16 cellular contexts compared by ENCODE assay signal in genomic region chr9:93200989-93201339, GRCh38. TPM values are rescaled to one million over a fixed set of nuclear protein-coding genes. Genes with fewer than 3 reads are reported as not detected.
DNase-seq lines count a peak whose midpoint lies in the region; ATAC-seq, FAIRE-seq and TF ChIP-seq lines count a peak whose summit lies in the region.
"Had no signal": no experiment of that assay in that cellular context is flagged by ENCODE, and none has a peak within 500 bp of the region (broad histone marks: within the 10 kb centered on the region; RNA-seq: fewer than 3 reads in every experiment).

No MANE protein-coding gene starts in this region.

- peaks cover 0 to 94% (median 44%) of the 10 kb centered on the region in 12 donors for H3K4me1 ChIP-seq in heart left ventricle
- peaks cover 0 to 7% (median 3%) of the 10 kb centered on the region in 4 experiments; a peak in 3 of 7 replicates for H3K4me1 ChIP-seq in H1 (replicated peaks in 1 of 4; ENCODE audit: control insufficient read depth in 3 of 4, insufficient read depth in 4 of 4, low read length in 3 of 4)

- H3K27ac Mint-ChIP-seq in nephron (peak overlapping the region; percentile 69 to 88 (median 72)), type B pancreatic cell (peak overlapping the region; percentile 84)
- H3K27ac Mint-ChIP-seq: activated naive CD8-positive, alpha-beta T cell treated with anti-CD3 and anti-CD28 coated beads for 36 hours; natural killer cell treated with Interleukin-12 subunit alpha and Interleukin-12 subunit beta and Interleukin-15 and Interleukin-18, amount 100 ng/mL, for 72 hours had no signal

- H3K36me3 Mint-ChIP-seq in nephron (ENCODE audit: low read depth) (no peaks in the 10 kb centered on the region), type B pancreatic cell (peaks cover 9% of the 10 kb centered on the region)
- H3K36me3 Mint-ChIP-seq: activated naive CD8-positive, alpha-beta T cell treated with anti-CD3 and anti-CD28 coated beads for 36 hours; natural killer cell treated with Interleukin-12 subunit alpha and Interleukin-12 subunit beta and Interleukin-15 and Interleukin-18, amount 100 ng/mL, for 72 hours had no signal

- H3K4me1 Mint-ChIP-seq in nephron (peaks cover 65% of the 10 kb centered on the region), type B pancreatic cell (ENCODE audit: unreplicated experiment) (peaks cover 60% of the 10 kb centered on the region)

- H2BK120ac ChIP-seq in H1 (replicated peaks; ENCODE audit: low read depth, low read length), result no peak overlapping the region

- H3K9me3 Mint-ChIP-seq in nephron (no peaks in the 10 kb centered on the region), type B pancreatic cell (no peaks in the 10 kb centered on the region)
- H3K9me3 Mint-ChIP-seq: activated naive CD8-positive, alpha-beta T cell treated with anti-CD3 and anti-CD28 coated beads for 36 hours; central memory CD8-positive, alpha-beta T cell; natural killer cell treated with Interleukin-12 subunit alpha and Interleukin-12 subunit beta and Interleukin-15 and Interleukin-18, amount 100 ng/mL, for 72 hours had no signal

- no peak overlapping the region for H3K4me2 ChIP-seq in H1 (ENCODE audit: insufficient read depth in 1 of 2, low read depth in 2 of 2, low read length in 2 of 2)

- H3K4me3 ChIP-seq in heart left ventricle (no peak overlapping the region), H1 (ENCODE audit: extremely low read depth in 1 of 4, insufficient read depth in 2 of 4, low read depth in 3 of 4, low read length in 4 of 4) (no peak overlapping the region)
- H3K4me3 ChIP-seq: skin epidermis had no signal

- H3K14ac ChIP-seq in H1 (ENCODE audit: insufficient read length), result no peak overlapping the region

- no peak for TF ChIP-seq RAD21 in H1 (IDR thresholded peaks at IDR 0.05 in 1 of 2, conservative IDR thresholded peaks at IDR 0.05 in 1 of 2; ENCODE audit: low read depth in 2 of 2, low read length in 2 of 2)

- H3K9me3 ChIP-seq in heart left ventricle, result peaks cover 0 to 3% (median 0%) of the 10 kb centered on the region in 12 donors
- no peaks in the 10 kb centered on the region for H3K9me3 ChIP-seq in H1 (ENCODE audit: insufficient read depth in 2 of 2, low read depth in 1 of 2, low read length in 1 of 2)

- no peak for TF ChIP-seq EP300 in H1 (IDR thresholded peaks at IDR 0.05; ENCODE audit: borderline replicate concordance in 1 of 2, low read depth in 2 of 2, low read length in 2 of 2)

- H3K27ac ChIP-seq in heart left ventricle (peak overlapping the region in 11 of 12 donors; percentile 24 to 99 (median 74)), H1 (ENCODE audit: low read depth, low read length) (no peak overlapping the region)
- H3K27ac ChIP-seq: epithelial cell of prostate had no signal

- H3K27me3 ChIP-seq in heart left ventricle (no peaks in the 10 kb centered on the region), H1 (replicated peaks in 1 of 4; ENCODE audit: control insufficient read depth in 3 of 4, extremely low read depth in 1 of 4, insufficient read depth in 3 of 4, low read length in 3 of 4) (no peaks in the 10 kb centered on the region)

- DNase-seq in heart left ventricle, result peak in 1 of 5 donors; percentile 40
- DNase-seq in left ventricle myocardium superior, result no peak
- DNase-seq in H1 (ENCODE audit: low read depth in 1 of 2, low spot score in 2 of 2), result no peak
- DNase-seq in type B pancreatic cell (ENCODE audit: extremely low spot score, unreplicated experiment), result no peak
- no peak for DNase-seq in GM19238 (ENCODE audit: insufficient read length, low spot score)
- no peak for DNase-seq in HuH-7 (ENCODE audit: low spot score)
- DNase-seq: activated naive CD8-positive, alpha-beta T cell treated with anti-CD3 and anti-CD28 coated beads for 36 hours; NCI-H1105; NCI-H2171 treated with DMSO at 0.1 percent for 48 hours; stimulated activated naive CD4-positive, alpha-beta T cell had no signal

- peaks cover 0 to 60% of the 10 kb centered on the region in 2 experiments; a peak in 2 of 4 replicates for H3K79me2 ChIP-seq in H1 (ENCODE audit: control insufficient read depth in 1 of 2, insufficient read depth in 2 of 2, low read length in 2 of 2)

- POLR2A ChIA-PET in H1 (lab: Charles Lee; ENCODE audit: partially characterized antibody), result no interaction called here

- no peak overlapping the region for H2BK15ac ChIP-seq in H1 (ENCODE audit: low read length)

- no peak overlapping the region for H3K56ac ChIP-seq in H1 (replicated peaks; ENCODE audit: insufficient read length, low read depth, low read length)

- H4K20me1 ChIP-seq in H1 (replicated peaks in 1 of 2; ENCODE audit: control insufficient read depth in 1 of 2, insufficient read depth in 2 of 2, low read length in 2 of 2), result peaks cover 11 to 48% of the 10 kb centered on the region in 2 experiments

- intact Hi-C loops in heart left ventricle (cut with DNase I), result no loop called here
- intact Hi-C loops in left ventricle myocardium superior (cut with micrococcal nuclease), result no loop called here

- H3K9ac ChIP-seq in H1 (replicated peaks in 1 of 4; ENCODE audit: extremely low read depth in 1 of 4, low read depth in 3 of 4, low read length in 3 of 4), result no peak overlapping the region

- no peak overlapping the region for H3K4ac ChIP-seq in H1 (replicated peaks; ENCODE audit: insufficient read length, low read depth, low read length)

- no peak overlapping the region for H4K5ac ChIP-seq in H1 (ENCODE audit: insufficient read length, low read depth, low read length)

- H3K23ac ChIP-seq in H1 (ENCODE audit: insufficient read length), result no peak overlapping the region

- no peak for ATAC-seq in heart left ventricle
- ATAC-seq in left ventricle myocardium superior, result no peak
- no peak for ATAC-seq in GM21526 (IDR thresholded peaks at IDR 0.05; ENCODE audit: low FRiP score, unreplicated experiment)
- ATAC-seq: natural killer cell treated with Interleukin-12 subunit alpha and Interleukin-12 subunit beta and Interleukin-15 and Interleukin-18, amount 100 ng/mL, for 72 hours had no signal

- H3K27me3 Mint-ChIP-seq in nephron (ENCODE audit: low read depth), result peaks cover 13% of the 10 kb centered on the region
- no peaks in the 10 kb centered on the region for H3K27me3 Mint-ChIP-seq in type B pancreatic cell
- H3K27me3 Mint-ChIP-seq: activated naive CD8-positive, alpha-beta T cell treated with anti-CD3 and anti-CD28 coated beads for 36 hours; central memory CD8-positive, alpha-beta T cell had no signal

- no peak overlapping the region for H2BK20ac ChIP-seq in H1 (ENCODE audit: low read length)

- WGBS in heart left ventricle, 4 donors, result 37 to 88% (median 56%) methylated on average over 1 to 5 of the region's 5 CpGs
- 90% methylated on average over 5 of the region's 5 CpGs; no CpG with 5 or more reads in 1 of the 2 experiments for WGBS in H1 (ENCODE audit: extremely low coverage in 1 of 2, insufficient coverage in 1 of 2, insufficient read length in 1 of 2, insufficient replicate concordance in 2 of 2, low coverage in 1 of 2, low lambda C conversion rate in 2 of 2, missing lambda C conversion rate in 1 of 2), 2 experiments

- no peak overlapping the region for H2BK12ac ChIP-seq in H1 (ENCODE audit: low read depth, low read length)

- peak overlapping the region in 1 of 3 experiments; percentile 34 for H3K4me3 Mint-ChIP-seq in nephron
- no peak overlapping the region for H3K4me3 Mint-ChIP-seq in type B pancreatic cell
- H3K4me3 Mint-ChIP-seq: activated naive CD8-positive, alpha-beta T cell treated with anti-CD3 and anti-CD28 coated beads for 36 hours; central memory CD8-positive, alpha-beta T cell; natural killer cell treated with Interleukin-12 subunit alpha and Interleukin-12 subunit beta and Interleukin-15 and Interleukin-18, amount 100 ng/mL, for 72 hours had no signal

- peaks cover 40% of the 10 kb centered on the region for H3K79me1 ChIP-seq in H1 (ENCODE audit: low read depth, low read length)

- peak overlapping the region; percentile 63 for H4K91ac ChIP-seq in H1 (replicated peaks; ENCODE audit: insufficient read length, low read length)

- no peak for FAIRE-seq in H1 (lab: Jason Lieb, UNC)

- no peak for TF ChIP-seq POLR2A in heart left ventricle (IDR thresholded peaks at IDR 0.05)
- no peak for TF ChIP-seq POLR2A in H1 (IDR thresholded peaks at IDR 0.05; ENCODE audit: control extremely low read depth in 1 of 2, low read depth in 2 of 2, low read length in 2 of 2)

- H2AK5ac ChIP-seq in H1 (ENCODE audit: low read depth, low read length), result no peak overlapping the region

- no peak overlapping the region; the same call in 1 of the 2 replicates for H4K8ac ChIP-seq in H1 (ENCODE audit: extremely low read depth, insufficient read depth, low read length)

- no peak overlapping the region for H3K18ac ChIP-seq in H1 (ENCODE audit: extremely low read depth, low read length)

- no peaks in the 10 kb centered on the region for H3K23me2 ChIP-seq in H1 (ENCODE audit: low read depth, low read length)

- H3K36me3 ChIP-seq in heart left ventricle (no peaks in the 10 kb centered on the region), H1 (ENCODE audit: control insufficient read depth in 2 of 4, insufficient read depth in 4 of 4, low read length in 3 of 4) (no peaks in the 10 kb centered on the region)

- peak overlapping the region; percentile 35; the same call in 1 of the 2 replicates for H2BK5ac ChIP-seq in H1 (ENCODE audit: low read depth, low read length)

- TF ChIP-seq CTCF in heart left ventricle (IDR thresholded peaks at IDR 0.05) (no peak), H1 (IDR thresholded peaks at IDR 0.05; ENCODE audit: control extremely low read depth in 1 of 3, insufficient read depth in 1 of 3, low read depth in 1 of 3, low read length in 3 of 3) (no peak), nephron (IDR thresholded peaks at IDR 0.05; ENCODE audit: unreplicated experiment in 3 of 3) (no peak), type B pancreatic cell (conservative IDR thresholded peaks at IDR 0.05) (no peak)

- H2AFZ ChIP-seq in H1 (ENCODE audit: low read length), result no peak overlapping the region

- CTCF ChIA-PET in H1 (lab: Charles Lee; ENCODE audit: partially characterized antibody), result no interaction called here

TF ChIP-seq in H1, 55 proteins besides CTCF, POLR2A, EP300 and RAD21 (continues in another document):
- TF ChIP-seq PHF8 (conservative IDR thresholded peaks at IDR 0.05; ENCODE audit: low read depth, low read length) (no peak), SAP30 (IDR thresholded peaks at IDR 0.05; ENCODE audit: insufficient read depth, insufficient replicate concordance, low read length) (no peak)

RNA-seq across cellular contexts. Expression of gene WNK2, which starts 17.0 kb away (rescaled TPM):
- total RNA-seq in heart left ventricle (100 to 1,000 TPM; 107 to 206 (median 129) TPM), left ventricle myocardium superior (250 TPM), type B pancreatic cell (ENCODE audit: low replicate concordance) (47.2 and 75.5 TPM in 2 replicates)
- polyA plus RNA-seq in heart left ventricle (10 to 100 TPM; 29.4 to 97.5 TPM), H1 (2011; rRNA removed) (12.0 and 20.6 TPM in 2 replicates)
- total RNA-seq in H1 (2021; fragmentation: NEBNext Ultra II Directional; extraction: Animal tissue kit (Norgen Biotek cat#: 25700)), result 87.2 and 89.2 TPM in 2 replicates
- polyA plus RNA-seq in H1 (2011; cell fraction: cytosol; rRNA removed), result 11.5 TPM
- 51.7 TPM for polyA plus RNA-seq in H1 (2011; cell fraction: nucleus; rRNA removed)
- 69.6 to 91.7 TPM (median 76.7 TPM) in 4 replicates for polyA plus RNA-seq in H1 (2012, experiment 1 of 2)
- polyA plus RNA-seq in H1 (2012, experiment 2 of 2), result 42.2 TPM
- 48.8 TPM for polyA plus RNA-seq in H1 (2013, experiment 1 of 2)
- polyA plus RNA-seq in H1 (2013, experiment 2 of 2), result 43.7 TPM
- 22.2 and 25.3 TPM in 2 replicates for polyA minus RNA-seq in H1 (2011; rRNA and poly(A)+ RNA removed)
- 43.6 TPM for polyA minus RNA-seq in H1 (2011; cell fraction: cytosol; rRNA and poly(A)+ RNA removed)
- 37.6 TPM for polyA minus RNA-seq in H1 (2011; cell fraction: nucleus; rRNA and poly(A)+ RNA removed)
- total RNA-seq: natural killer cell treated with Interleukin-12 subunit alpha and Interleukin-12 subunit beta and Interleukin-15 and Interleukin-18, amount 100 ng/mL, for 72 hours had no signal
